10 cellular contexts compared by ENCODE assay signal in genomic region chr9:99039388-99040182, GRCh38.
DNase-seq lines count a peak whose midpoint lies in the region; ATAC-seq, FAIRE-seq and TF ChIP-seq lines count a peak whose summit lies in the region.
"Had no signal": no experiment of that assay in that cellular context is flagged by ENCODE, and none has a peak within 500 bp of the region (broad histone marks: within the 10 kb centered on the region; RNA-seq: fewer than 3 reads in every experiment).

No MANE protein-coding gene starts in this region.

- ATAC-seq in GM18867 (IDR thresholded peaks at IDR 0.05; ENCODE audit: unreplicated experiment) = peak; percentile 70
- no peak for ATAC-seq in GM18870 (IDR thresholded peaks at IDR 0.05; ENCODE audit: unreplicated experiment)

- no peak for TF ChIP-seq CTCF in bronchial epithelial cell (IDR thresholded peaks at IDR 0.05; ENCODE audit: insufficient read depth, low read length, severe bottlenecking)

- H3K36me3 ChIP-seq in MG63 (no peaks in the 10 kb centered on the region), bronchial epithelial cell (ENCODE audit: control insufficient read depth, insufficient read depth, low read length) (no peaks in the 10 kb centered on the region)

- DNase-seq in MG63 (peak; percentile 72), bronchial epithelial cell (ENCODE audit: low read depth) (peak; percentile 29), pons (ENCODE audit: low spot score) (peak; percentile 39), DMS79 (lab: John Stamatoyannopoulos, UW) (no peak), NCI-H146 treated with DMSO at 0.1 percent for 48 hours (lab: John Stamatoyannopoulos, UW; ENCODE audit: unreplicated experiment) (no peak), NCI-H1105 treated with DMSO at 0.1 percent for 48 hours (lab: John Stamatoyannopoulos, UW) (no peak)
- DNase-seq: NCI-H345, small intestine had no signal

- H3K9me3 ChIP-seq in MG63 = peaks cover 4% of the 10 kb centered on the region; the same call in 1 of the 2 replicates

- no peak for FAIRE-seq in bronchial epithelial cell (lab: Jason Lieb, UNC)
- FAIRE-seq: small intestine had no signal

- H3K27me3 ChIP-seq in MG63 (no peaks in the 10 kb centered on the region), bronchial epithelial cell (ENCODE audit: control insufficient read depth, insufficient read depth, low read length) (no peaks in the 10 kb centered on the region)

- H3K4me3 ChIP-seq in MG63 (no peak overlapping the region), bronchial epithelial cell (ENCODE audit: low read depth, low read length) (no peak overlapping the region)

Comparison
In these comparisons a context has a peak if more than half of its experiments do, and no peak if none do; other contexts are left out.
1. DNase-seq: peak in MG63 (single experiment), bronchial epithelial cell (single experiment) and pons (single experiment); none in DMS79 (single experiment), NCI-H146 treated with DMSO at 0.1 percent for 48 hours (single experiment) and NCI-H1105 treated with DMSO at 0.1 percent for 48 hours (single experiment).